Comparison of ENCODE assay signal across 16 cellular contexts in genomic region chr17:72639711-72640110, GRCh38.
DNase-seq lines count a peak whose midpoint lies in the region; ATAC-seq and TF ChIP-seq lines count a peak whose summit lies in the region.
"Had no signal": no experiment of that assay in that cellular context is flagged by ENCODE, and none has a peak within 500 bp of the region (broad histone marks: within the 10 kb centered on the region; RNA-seq: fewer than 3 reads in every experiment).

No MANE protein-coding gene starts in this region.

- peaks cover 5% of the 10 kb centered on the region for H3K9me3 Mint-ChIP-seq in neural progenitor cell

- ATAC-seq in HCT116 = peak; percentile 37

- H3K4me3 Mint-ChIP-seq in neural progenitor cell = no peak overlapping the region
- H3K4me3 Mint-ChIP-seq: CD14-positive monocyte had no signal

- peaks cover 2% of the 10 kb centered on the region for H3K36me3 Mint-ChIP-seq in neural progenitor cell

- H3K27ac ChIP-seq in 22Rv1 = peak overlapping the region; percentile 33; the same call in 1 of the 2 replicates
- peak overlapping the region; percentile 39; the same call in 1 of the 2 replicates for H3K27ac ChIP-seq in HCT116 (ENCODE audit: low read depth, low read length)
- H3K27ac ChIP-seq in colonic mucosa = peak overlapping the region; percentile 47
- H3K27ac ChIP-seq in neural progenitor cell = no peak overlapping the region
- H3K27ac ChIP-seq: SK-N-MC had no signal

- no peaks in the 10 kb centered on the region for H3K27me3 Mint-ChIP-seq in neural progenitor cell (ENCODE audit: insufficient read depth, low read depth)

- H3K4me3 ChIP-seq in HCT116 (replicated peaks in 1 of 2; ENCODE audit: low read depth in 1 of 2, low read length in 2 of 2) = 0 out of 4 replicates have a peak overlapping the region, but pooled peaks of 1 of the 2 experiments have one; percentile 31
- no peak overlapping the region for H3K4me3 ChIP-seq in colonic mucosa
- no peak overlapping the region for H3K4me3 ChIP-seq in neural progenitor cell
- H3K4me3 ChIP-seq in BE2C (ENCODE audit: low read depth, low read length) = no peak overlapping the region
- H3K4me3 ChIP-seq: MG63, SK-N-MC had no signal

- H4K20me1 ChIP-seq in HCT116 (ENCODE audit: insufficient read depth) (no peaks in the 10 kb centered on the region), neural progenitor cell (ENCODE audit: low read depth) (no peaks in the 10 kb centered on the region)

- peaks cover 16 to 36% of the 10 kb centered on the region in 2 experiments for H3K4me1 ChIP-seq in HCT116 (ENCODE audit: control insufficient read depth in 1 of 2, insufficient read depth in 2 of 2, low read length in 2 of 2)
- no peaks in the 10 kb centered on the region for H3K4me1 ChIP-seq in colonic mucosa
- H3K4me1 ChIP-seq in neural progenitor cell = no peaks in the 10 kb centered on the region
- peaks cover 12% of the 10 kb centered on the region for H3K4me1 ChIP-seq in BE2C

- RAD21 ChIA-PET in HCT116 (lab: Charles Lee; ENCODE audit: low non-redundant PET in 1 of 2, low total read pairs in 2 of 2, uncharacterized antibody in 2 of 2, unreplicated experiment in 2 of 2) = no interaction called here

- peak overlapping the region; percentile 50 for H3K9ac ChIP-seq in HCT116 (ENCODE audit: low read length)
- peak overlapping the region; percentile 33 to 43 for H3K9ac ChIP-seq in colonic mucosa (ENCODE audit: low read depth in 2 of 2, low read length in 2 of 2)
- H3K9ac ChIP-seq in neural progenitor cell = no peak overlapping the region

- H3K9me2 ChIP-seq in HCT116 (ENCODE audit: insufficient read depth) = no peaks in the 10 kb centered on the region

- POLR2A ChIA-PET in HCT116 (lab: Charles Lee) = interaction anchor here (1.3 kb wide), 1 partner anchor 47 kb away, joined by 3 read pairs; no protein-coding TSS in a partner anchor

- no peak for TF ChIP-seq RAD21 in HCT116 (IDR thresholded peaks at IDR 0.05; ENCODE audit: low read depth)

- no peak for TF ChIP-seq POLR2A in HCT116 (IDR thresholded peaks at IDR 0.05; ENCODE audit: borderline replicate concordance, extremely low read depth, insufficient read depth, insufficient read length)

- H3K4me2 ChIP-seq in HCT116 (ENCODE audit: low read length) (peak overlapping the region; percentile 66), neural progenitor cell (no peak overlapping the region)

- no peaks in the 10 kb centered on the region for H3K27me3 ChIP-seq in HCT116 (ENCODE audit: insufficient read depth, low read length)
- no peaks in the 10 kb centered on the region for H3K27me3 ChIP-seq in colonic mucosa
- no peaks in the 10 kb centered on the region for H3K27me3 ChIP-seq in neural progenitor cell
- no peaks in the 10 kb centered on the region for H3K27me3 ChIP-seq in BE2C
- H3K27me3 ChIP-seq: MG63 had no signal

- TF ChIP-seq CTCF in 22Rv1 (IDR thresholded peaks at IDR 0.05) (no peak), HCT116 (IDR thresholded peaks at IDR 0.05 in 2 of 3, conservative IDR thresholded peaks at IDR 0.05 in 1 of 3; ENCODE audit: borderline replicate concordance in 1 of 3, insufficient read depth in 1 of 3, low read depth in 2 of 3, low read length in 2 of 3) (no peak), colonic mucosa (IDR thresholded peaks at IDR 0.05) (no peak), neural progenitor cell (IDR thresholded peaks at IDR 0.05) (no peak), BE2C (IDR thresholded peaks at IDR 0.05; ENCODE audit: low read depth, low read length) (no peak)

- H3K36me3 ChIP-seq in HCT116 (ENCODE audit: control insufficient read depth in 1 of 2, insufficient read depth in 2 of 2, low read length in 2 of 2) (no peaks in the 10 kb centered on the region), colonic mucosa (no peaks in the 10 kb centered on the region), neural progenitor cell (no peaks in the 10 kb centered on the region), BE2C (no peaks in the 10 kb centered on the region)
- H3K36me3 ChIP-seq: MG63 had no signal

- no peak overlapping the region for H2AFZ ChIP-seq in HCT116 (ENCODE audit: low read depth, low read length, poor library complexity, severe bottlenecking)
- no peak overlapping the region for H2AFZ ChIP-seq in neural progenitor cell (replicated peaks)

- BruUV-seq in HCT116 (replicated peaks; lab: Mats Ljungman, UMichigan) = no TSS peak

- intact Hi-C loops in HCT116 (cut with micrococcal nuclease) (no loop called here), colonic mucosa (cut with DNase I) (no loop called here)

- no peaks in the 10 kb centered on the region for H3F3A ChIP-seq in neural progenitor cell (ENCODE audit: low read depth)

- CTCF ChIA-PET in HCT116 (lab: Charles Lee) = interaction anchor here (2.1 kb wide), 1 partner anchor 21 kb away, joined by 7 read pairs; no protein-coding TSS in a partner anchor

- no peaks in the 10 kb centered on the region for H3K79me2 ChIP-seq in HCT116 (ENCODE audit: insufficient read depth, low read length)
- H3K79me2 ChIP-seq in neural progenitor cell (ENCODE audit: low read depth) = no peaks in the 10 kb centered on the region

- H3K9me3 ChIP-seq in HCT116 (ENCODE audit: control insufficient read depth in 1 of 2, insufficient read depth in 1 of 2, low read depth in 1 of 2, low read length in 2 of 2) (no peaks in the 10 kb centered on the region; a peak in 1 of 4 replicates), colonic mucosa (no peaks in the 10 kb centered on the region), neural progenitor cell (ENCODE audit: low read depth) (no peaks in the 10 kb centered on the region), BE2C (peaks cover 3% of the 10 kb centered on the region; the same call in 1 of the 2 replicates)
- H3K9me3 ChIP-seq: MG63 had no signal

- peak overlapping the region; percentile 46 for H3K27ac Mint-ChIP-seq in neural progenitor cell

- DNase-seq in HCT116 (ENCODE audit: low read depth, low spot score) = no peak
- no peak for DNase-seq in colonic mucosa
- no peak for DNase-seq in neural progenitor cell (ENCODE audit: low spot score)
- no peak for DNase-seq in NCI-H2081 treated with DMSO at 0.1 percent for 48 hours (lab: John Stamatoyannopoulos, UW)
- DNase-seq in HT-29 (ENCODE audit: low spot score) = no peak
- no peak for DNase-seq in BE2C
- DNase-seq: DMS153, IMR-90, Karpas-422, MG63, NCI-H1092, NCI-H1694, Right ventricle myocardium superior had no signal

- no peaks in the 10 kb centered on the region for H3K4me1 Mint-ChIP-seq in neural progenitor cell

TF ChIP-seq in HCT116, 20 proteins besides CTCF, POLR2A, EP300 and RAD21:
- no peak for TF ChIP-seq TCF7L2 (IDR thresholded peaks at IDR 0.05; ENCODE audit: borderline replicate concordance, extremely low read depth, insufficient read depth, insufficient read length)
- no peak for TF ChIP-seq ZNF274 (IDR thresholded peaks at IDR 0.05; ENCODE audit: low read depth, low read length)
- no peak for TF ChIP-seq POLR2AphosphoS5 (IDR thresholded peaks at IDR 0.05; ENCODE audit: low read depth, low read length)
